Comparison of ENCODE assay signal across 20 cellular contexts in the genomic region with DNA sequence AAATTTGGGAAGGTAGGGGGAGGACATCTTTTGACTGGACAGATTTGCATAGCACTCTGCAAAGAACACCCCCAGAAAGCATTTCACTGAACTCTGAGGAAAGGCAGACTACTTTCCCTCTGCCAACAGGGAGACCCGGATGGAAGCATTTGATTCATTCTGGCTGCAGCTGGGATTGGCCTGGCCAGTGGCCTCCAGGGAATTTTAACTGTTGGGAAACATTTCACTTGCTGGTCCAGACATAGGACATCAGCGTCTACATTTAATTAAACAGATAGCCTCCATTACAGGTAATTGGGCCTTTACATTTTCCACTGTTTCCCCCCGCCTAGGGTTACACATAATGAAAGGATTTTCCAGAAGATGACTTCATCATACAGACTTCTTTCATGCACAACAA.
DNase-seq lines count a peak whose midpoint lies in the region; ATAC-seq and TF ChIP-seq lines count a peak whose summit lies in the region.
"Had no signal": no experiment of that assay in that cellular context is flagged by ENCODE, and none has a peak within 500 bp of the region (broad histone marks: within the 10 kb centered on the region; RNA-seq: fewer than 3 reads in every experiment).

No MANE protein-coding gene starts in this region.

- DNase-seq in GM03348 (ENCODE audit: low spot score), result peak; percentile 81
- DNase-seq in fibroblast of villous mesenchyme (ENCODE audit: low read depth), result peak; percentile 46
- DNase-seq in neural progenitor cell (ENCODE audit: low spot score), result no peak
- no peak for DNase-seq in SHP77 (lab: John Stamatoyannopoulos, UW)
- DNase-seq in vagina (ENCODE audit: extremely low spot score in 2 of 2), result no peak
- no peak for DNase-seq in stimulated activated CD4-positive, alpha-beta T cell treated with anti-CD3 and anti-CD28 coated beads, Interleukin-2, amount 100 ng/mL, for 48 hours
- DNase-seq: activated gamma-delta T cell, EL, left colon, NCI-H1105, NCI-H510A treated with DMSO at 0.1 percent for 48 hours, SHP77 treated with DMSO at 0.1 percent for 48 hours, T-helper 1 cell, upper lobe of right lung had no signal

- H3K79me2 ChIP-seq in neural progenitor cell (ENCODE audit: low read depth), result no peaks in the 10 kb centered on the region

- H3K27me3 Mint-ChIP-seq in neural progenitor cell (ENCODE audit: insufficient read depth, low read depth), result peaks cover 5% of the 10 kb centered on the region

- no peak overlapping the region for H2AFZ ChIP-seq in neural progenitor cell (replicated peaks)

- H3K27me3 ChIP-seq in neural progenitor cell (no peaks in the 10 kb centered on the region), vagina (no peaks in the 10 kb centered on the region)
- H3K27me3 ChIP-seq: upper lobe of right lung had no signal

- H3K27ac ChIP-seq in neural progenitor cell, result no peak overlapping the region
- no peak overlapping the region for H3K27ac ChIP-seq in vagina
- H3K27ac ChIP-seq: upper lobe of right lung, VCaP had no signal

- no peak overlapping the region for H3K4me2 ChIP-seq in neural progenitor cell

- TF ChIP-seq POLR2A in vagina (IDR thresholded peaks at IDR 0.05), result no peak

- peaks cover 15% of the 10 kb centered on the region for H3F3A ChIP-seq in neural progenitor cell (ENCODE audit: low read depth)

- no peak overlapping the region for H3K9ac ChIP-seq in neural progenitor cell

- H3K27ac Mint-ChIP-seq in neural progenitor cell, result peak overlapping the region; percentile 14
- H3K27ac Mint-ChIP-seq: B cell had no signal

- no peaks in the 10 kb centered on the region for H3K9me3 Mint-ChIP-seq in neural progenitor cell
- H3K9me3 Mint-ChIP-seq: neural crest cell had no signal

- H3K9me3 ChIP-seq in neural progenitor cell (ENCODE audit: low read depth), result no peaks in the 10 kb centered on the region
- H3K9me3 ChIP-seq in vagina, result no peaks in the 10 kb centered on the region
- H3K9me3 ChIP-seq: HAP-1, upper lobe of right lung had no signal

- H3K4me1 ChIP-seq in neural progenitor cell (peaks cover 22% of the 10 kb centered on the region), vagina (no peaks in the 10 kb centered on the region)
- H3K4me1 ChIP-seq: HAP-1, upper lobe of right lung had no signal

- H3K36me3 ChIP-seq in neural progenitor cell, result no peaks in the 10 kb centered on the region
- no peaks in the 10 kb centered on the region for H3K36me3 ChIP-seq in vagina
- H3K36me3 ChIP-seq: HAP-1, upper lobe of right lung had no signal

- TF ChIP-seq CTCF in fibroblast of villous mesenchyme (IDR thresholded peaks at IDR 0.05; ENCODE audit: insufficient read depth, low read depth, low read length), result no peak
- no peak for TF ChIP-seq CTCF in neural progenitor cell (IDR thresholded peaks at IDR 0.05)
- TF ChIP-seq CTCF in vagina (IDR thresholded peaks at IDR 0.05), result no peak

- no peaks in the 10 kb centered on the region for H4K20me1 ChIP-seq in neural progenitor cell (ENCODE audit: low read depth)

- ATAC-seq in SK-N-SH treated with all-trans-retinoic acid at 6 μM for 48 hours (peak; percentile 37; the same call in 1 of the 3 replicates), GM21737 (IDR thresholded peaks at IDR 0.05; ENCODE audit: unreplicated experiment) (no peak)
- ATAC-seq: left colon, upper lobe of right lung had no signal

- no peak overlapping the region for H3K4me3 Mint-ChIP-seq in neural progenitor cell
- H3K4me3 Mint-ChIP-seq: B cell, neural crest cell had no signal

- no peaks in the 10 kb centered on the region for H3K36me3 Mint-ChIP-seq in neural progenitor cell

- H3K4me1 Mint-ChIP-seq in neural progenitor cell, result peaks cover 51% of the 10 kb centered on the region
- H3K4me1 Mint-ChIP-seq: B cell had no signal

- intact Hi-C loops in vagina (cut with DNase I), result no loop called here

- H3K4me3 ChIP-seq in fibroblast of villous mesenchyme (ENCODE audit: low read depth, low read length), result no peak overlapping the region
- no peak overlapping the region for H3K4me3 ChIP-seq in neural progenitor cell
- no peak overlapping the region for H3K4me3 ChIP-seq in vagina
- H3K4me3 ChIP-seq: HAP-1, upper lobe of right lung had no signal

TF ChIP-seq in SK-N-SH treated with all-trans-retinoic acid at 6 μM for 48 hours, 23 proteins besides CTCF, POLR2A, EP300 and RAD21:
- TF ChIP-seq ISL1 (CRISPR knock-in tag; IDR thresholded peaks at IDR 0.05), result peak; percentile 63
- TF ChIP-seq TOX (CRISPR knock-in tag; IDR thresholded peaks at IDR 0.05; ENCODE audit: borderline replicate concordance), result no peak
- TF ChIP-seq SNAI2 (CRISPR knock-in tag; IDR thresholded peaks at IDR 0.05), result peak; percentile 16; the same call in 1 of the 2 replicates
- peak; percentile 15; the same call in 1 of the 2 replicates for TF ChIP-seq TCF4 (CRISPR knock-in tag; IDR thresholded peaks at IDR 0.05; ENCODE audit: borderline replicate concordance)
- TF ChIP-seq, protein P1, sequence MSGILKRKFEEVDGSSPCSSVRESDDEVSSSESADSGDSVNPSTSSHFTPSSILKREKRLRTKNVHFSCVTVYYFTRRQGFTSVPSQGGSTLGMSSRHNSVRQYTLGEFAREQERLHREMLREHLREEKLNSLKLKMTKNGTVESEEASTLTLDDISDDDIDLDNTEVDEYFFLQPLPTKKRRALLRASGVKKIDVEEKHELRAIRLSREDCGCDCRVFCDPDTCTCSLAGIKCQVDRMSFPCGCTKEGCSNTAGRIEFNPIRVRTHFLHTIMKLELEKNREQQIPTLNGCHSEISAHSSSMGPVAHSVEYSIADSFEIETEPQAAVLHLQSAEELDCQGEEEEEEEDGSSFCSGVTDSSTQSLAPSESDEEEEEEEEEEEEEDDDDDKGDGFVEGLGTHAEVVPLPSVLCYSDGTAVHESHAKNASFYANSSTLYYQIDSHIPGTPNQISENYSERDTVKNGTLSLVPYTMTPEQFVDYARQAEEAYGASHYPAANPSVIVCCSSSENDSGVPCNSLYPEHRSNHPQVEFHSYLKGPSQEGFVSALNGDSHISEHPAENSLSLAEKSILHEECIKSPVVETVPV (CRISPR knock-in tag; IDR thresholded peaks at IDR 0.05), result no peak
- no peak for TF ChIP-seq ARNTL (CRISPR knock-in tag; IDR thresholded peaks at IDR 0.05; ENCODE audit: borderline replicate concordance, low read depth)
- TF ChIP-seq ZFP3 (CRISPR knock-in tag; IDR thresholded peaks at IDR 0.05), result no peak

Comparison
In these comparisons a context has a peak if more than half of its experiments do, and no peak if none do; other contexts are left out.
1. DNase-seq: peak in GM03348 (single experiment) and fibroblast of villous mesenchyme (single experiment); none in neural progenitor cell (single experiment), SHP77 (0 of 2), vagina (0 of 2) and stimulated activated CD4-positive, alpha-beta T cell treated with anti-CD3 and anti-CD28 coated beads, Interleukin-2, amount 100 ng/mL, for 48 hours (0 of 2).